15 cellular contexts compared by ENCODE assay signal in genomic region chr10:77784856-77785255, GRCh38.
DNase-seq lines count a peak whose midpoint lies in the region; ATAC-seq and TF ChIP-seq lines count a peak whose summit lies in the region.
"Had no signal": no experiment of that assay in that cellular context is flagged by ENCODE, and none has a peak within 500 bp of the region (broad histone marks: within the 10 kb centered on the region; RNA-seq: fewer than 3 reads in every experiment).

No MANE protein-coding gene starts in this region.

- ATAC-seq in HG02588 (IDR thresholded peaks at IDR 0.05; ENCODE audit: unreplicated experiment) (no peak), GM18868 (IDR thresholded peaks at IDR 0.05; ENCODE audit: unreplicated experiment) (no peak)

- no peak overlapping the region for H3K4me3 ChIP-seq in epithelial cell of proximal tubule (ENCODE audit: low read depth, low read length)
- H3K4me3 ChIP-seq: stomach had no signal

- DNase-seq in AG20443 (ENCODE audit: low spot score) (peak; percentile 85), RPMI7951 (ENCODE audit: low read depth) (peak; percentile 4), epithelial cell of proximal tubule (ENCODE audit: low read depth) (peak; percentile 62), myocyte (ENCODE audit: low read depth) (peak; percentile 89), activated T-cell treated with anti-CD3 and anti-CD28 coated beads for 4 hours (no peak), NCI-H524 treated with DMSO at 0.1 percent for 48 hours (lab: John Stamatoyannopoulos, UW) (no peak)
- DNase-seq: activated CD4-positive, alpha-beta T cell treated with anti-CD3 and anti-CD28 coated beads for 1 hour; activated CD8-positive, alpha-beta memory T cell treated with anti-CD3 and anti-CD28 coated beads, Interleukin-2, amount 50 U/mL, for 4 hours; activated naive CD4-positive, alpha-beta T cell; naive B cell; NCI-H1417; stomach; T-helper 1 cell had no signal

- no peak for TF ChIP-seq CTCF in epithelial cell of proximal tubule (conservative IDR thresholded peaks at IDR 0.05; ENCODE audit: low read depth, low read length)

Comparison
In these comparisons a context has a peak if more than half of its experiments do, and no peak if none do; other contexts are left out.
1. DNase-seq: peak in AG20443 (single experiment), RPMI7951 (single experiment), epithelial cell of proximal tubule (single experiment) and myocyte (single experiment); none in activated T-cell treated with anti-CD3 and anti-CD28 coated beads for 4 hours (single experiment) and NCI-H524 treated with DMSO at 0.1 percent for 48 hours (single experiment).